8 cellular contexts compared by ENCODE assay signal in genomic region chr5:132495063-132495671, GRCh38. TPM values are rescaled to one million over a fixed set of nuclear protein-coding genes. Genes with fewer than 3 reads are reported as not detected.
DNase-seq lines count a peak whose midpoint lies in the region; ATAC-seq and TF ChIP-seq lines count a peak whose summit lies in the region.

No MANE protein-coding gene starts in this region.

- H3K27me3 Mint-ChIP-seq in natural killer cell treated with Interleukin-12 subunit alpha and Interleukin-12 subunit beta and Interleukin-15 and Interleukin-18, amount 100 ng/mL, for 72 hours: no peaks in the 10 kb centered on the region

- no peaks in the 10 kb centered on the region for H3K36me3 ChIP-seq in NT2/D1 (ENCODE audit: insufficient read depth, insufficient read length, low read length)

- intact Hi-C loops in dorsolateral prefrontal cortex (cut with DNase I): loop anchor here in 1 of 2 donors (10.0 kb wide), 1 partner anchor 200 kb away; the partner anchor contains the start of gene SLC22A4

- peak overlapping the region; percentile 51 for H3K9ac ChIP-seq in NT2/D1 (ENCODE audit: insufficient read length, low read depth)

- DNase-seq in AG04450 (ENCODE audit: low read depth, low spot score) (no peak), NT2/D1 (ENCODE audit: low read depth, low spot score) (no peak), dorsolateral prefrontal cortex (peak in 3 of 10 donors; percentile 3 to 32 (median 26)), NCI-H2107 (lab: John Stamatoyannopoulos, UW) (no peak), LoVo (ENCODE audit: low spot score) (no peak), NCI-H1930 (lab: John Stamatoyannopoulos, UW) (no peak)
- DNase-seq in natural killer cell treated with Interleukin-12 subunit alpha and Interleukin-12 subunit beta and Interleukin-15 and Interleukin-18, amount 100 ng/mL, for 72 hours (ENCODE audit: low spot score): no peak

- peaks cover 66 to 73% of the 10 kb centered on the region in 2 donors for H3K4me1 Mint-ChIP-seq in natural killer cell treated with Interleukin-12 subunit alpha and Interleukin-12 subunit beta and Interleukin-15 and Interleukin-18, amount 100 ng/mL, for 72 hours (ENCODE audit: low read depth in 2 of 2)

- peaks cover 16% of the 10 kb centered on the region for H3K4me1 ChIP-seq in NT2/D1 (ENCODE audit: insufficient read depth, insufficient read length)

- H3K9me3 Mint-ChIP-seq in natural killer cell treated with Interleukin-12 subunit alpha and Interleukin-12 subunit beta and Interleukin-15 and Interleukin-18, amount 100 ng/mL, for 72 hours: no peaks in the 10 kb centered on the region

- no peaks in the 10 kb centered on the region for H3K27me3 ChIP-seq in AG04450 (ENCODE audit: control insufficient read depth, insufficient read depth, low read length)
- H3K27me3 ChIP-seq in NT2/D1 (ENCODE audit: insufficient read depth, insufficient read length): peaks cover 18% of the 10 kb centered on the region
- H3K27me3 ChIP-seq in dorsolateral prefrontal cortex: no peaks in the 10 kb centered on the region

- H3K4me3 ChIP-seq in AG04450 (ENCODE audit: low read depth, low read length) (peak overlapping the region; percentile 74), NT2/D1 (ENCODE audit: insufficient read length, low read depth) (peak overlapping the region; percentile 76), dorsolateral prefrontal cortex (peak overlapping the region; percentile 55 to 89 (median 76))

- ATAC-seq in natural killer cell treated with Interleukin-12 subunit alpha and Interleukin-12 subunit beta and Interleukin-15 and Interleukin-18, amount 100 ng/mL, for 72 hours: no peak
- ATAC-seq in GM19463 (IDR thresholded peaks at IDR 0.05; ENCODE audit: unreplicated experiment): no peak

- H3K9me3 ChIP-seq in AG04450 (ENCODE audit: control insufficient read depth, insufficient read depth, low read length): no peaks in the 10 kb centered on the region
- no peaks in the 10 kb centered on the region for H3K9me3 ChIP-seq in NT2/D1 (ENCODE audit: insufficient read depth, low read length)

- peak overlapping the region; percentile 97 for H3K27ac ChIP-seq in AG04450 (ENCODE audit: low read depth, low read length)
- H3K27ac ChIP-seq in dorsolateral prefrontal cortex: peak overlapping the region; percentile 71 to 97 (median 91)

- POLR2A ChIA-PET in AG04450 (lab: Yijun Ruan, JAX): interaction anchor here (0.8 to 3.9 kb wide), 8 partner anchors 11 to 107 kb away, joined by 3 to 45 read pairs (median 7); no protein-coding TSS in a partner anchor

- H3K4me3 Mint-ChIP-seq in natural killer cell treated with Interleukin-12 subunit alpha and Interleukin-12 subunit beta and Interleukin-15 and Interleukin-18, amount 100 ng/mL, for 72 hours: peak overlapping the region; percentile 75

- TF ChIP-seq CTCF in AG04450 (IDR thresholded peaks at IDR 0.05; ENCODE audit: low read depth, low read length) (no peak), dorsolateral prefrontal cortex (IDR thresholded peaks at IDR 0.05 in 54 of 56, conservative IDR thresholded peaks at IDR 0.05 in 2 of 56; ENCODE audit: low read depth in 1 of 56, partially characterized antibody in 56 of 56) (peak in 1 of 56 donors; percentile 13)

- CTCF ChIA-PET in AG04450 (lab: Charles Lee): interaction anchor here (0.6 to 1.5 kb wide), 3 partner anchors 60 to 450 kb away, joined by 3 to 5 read pairs (median 4); no protein-coding TSS in a partner anchor

- peak overlapping the region; percentile 90 to 100 for H3K27ac Mint-ChIP-seq in natural killer cell treated with Interleukin-12 subunit alpha and Interleukin-12 subunit beta and Interleukin-15 and Interleukin-18, amount 100 ng/mL, for 72 hours

- H3K36me3 Mint-ChIP-seq in natural killer cell treated with Interleukin-12 subunit alpha and Interleukin-12 subunit beta and Interleukin-15 and Interleukin-18, amount 100 ng/mL, for 72 hours: no peaks in the 10 kb centered on the region

RNA-seq across cellular contexts. Expression of gene IRF1, which starts 4.6 kb away (rescaled TPM):
- 22.6 and 30.0 TPM in 2 replicates for polyA plus RNA-seq in AG04450 (2011; rRNA removed)
- 47.8 and 59.2 TPM in 2 replicates for polyA minus RNA-seq in AG04450 (2011; rRNA and poly(A)+ RNA removed)
- 10 to 100 TPM in 39 of 120 experiments, 1 to 10 TPM in 81; 2.5 to 38.3 (median 8.3) TPM for total RNA-seq in dorsolateral prefrontal cortex
- 100 to 1,000 TPM; 351 to 512 TPM for total RNA-seq in natural killer cell treated with Interleukin-12 subunit alpha and Interleukin-12 subunit beta and Interleukin-15 and Interleukin-18, amount 100 ng/mL, for 72 hours

RNA-seq across cellular contexts. Expression of gene IL5, which starts 48.2 kb away (rescaled TPM):
- polyA plus RNA-seq in AG04450 (2011; rRNA removed): not detected in 2 replicates
- not detected in 2 replicates for polyA minus RNA-seq in AG04450 (2011; rRNA and poly(A)+ RNA removed)
- not detected for total RNA-seq in dorsolateral prefrontal cortex
- total RNA-seq in natural killer cell treated with Interleukin-12 subunit alpha and Interleukin-12 subunit beta and Interleukin-15 and Interleukin-18, amount 100 ng/mL, for 72 hours: 1 to 10 TPM; 7.2 to 9.5 TPM

Comparison
In these comparisons a context has a peak if more than half of its experiments do, and no peak if none do; other contexts are left out.
1. RNA of gene IRF1, which starts 4.6 kb away (total RNA-seq): 351 to 512 TPM in natural killer cell treated with Interleukin-12 subunit alpha and Interleukin-12 subunit beta and Interleukin-15 and Interleukin-18, amount 100 ng/mL, for 72 hours; 2.5 to 38.3 TPM in dorsolateral prefrontal cortex; every median in the first group is over 4 times any median in the second.
2. Peak in every context shown above with its lines, with median percentiles within 50 percentile points of each other: H3K4me3 ChIP-seq.